Comparison of ENCODE assay signal across 26 cellular contexts in genomic region chr14:54333511-54333910, GRCh38.
DNase-seq lines count a peak whose midpoint lies in the region; ATAC-seq, FAIRE-seq and TF ChIP-seq lines count a peak whose summit lies in the region.
"Had no signal": no experiment of that assay in that cellular context is flagged by ENCODE, and none has a peak within 500 bp of the region (broad histone marks: within the 10 kb centered on the region; RNA-seq: fewer than 3 reads in every experiment).

No MANE protein-coding gene starts in this region.

- FAIRE-seq in small intestine (lab: Jason Lieb, UNC): no peak
- FAIRE-seq: GM12892 had no signal

- no peak for ATAC-seq in HG03095 (IDR thresholded peaks at IDR 0.05; ENCODE audit: unreplicated experiment)
- no peak for ATAC-seq in GM18907 (IDR thresholded peaks at IDR 0.05; ENCODE audit: unreplicated experiment)
- ATAC-seq: CD8-positive, alpha-beta T cell had no signal

- no peak for TF ChIP-seq CTCF in HEK293 (tag by site-specific recombination; IDR thresholded peaks at IDR 0.05)

- H3K27me3 ChIP-seq in small intestine (ENCODE audit: control insufficient read depth in 2 of 2, insufficient read depth in 2 of 2, low read length in 2 of 2): no peaks in the 10 kb centered on the region
- H3K27me3 ChIP-seq: Peyer's patch had no signal

- POLR2A ChIA-PET in HEK293 (lab: Yijun Ruan, JAX): no interaction called here

- peaks cover 6% of the 10 kb centered on the region for H3K4me1 ChIP-seq in HEK293 (ENCODE audit: control insufficient read depth, insufficient read depth, low read length)
- peaks cover 2 to 5% of the 10 kb centered on the region in 2 donors for H3K4me1 ChIP-seq in small intestine (ENCODE audit: control insufficient read depth in 2 of 2, insufficient read depth in 1 of 2, low read depth in 1 of 2, low read length in 1 of 2)

- intact Hi-C loops in cardiac septum (cut with DNase I): loop anchor here (5.0 kb wide), 1 partner anchor 791 kb away; no protein-coding TSS in a partner anchor

- H3K36me3 ChIP-seq in HEK293 (ENCODE audit: control insufficient read depth in 2 of 2, insufficient read depth in 1 of 2, low read length in 2 of 2) (no peaks in the 10 kb centered on the region), small intestine (ENCODE audit: control insufficient read depth in 2 of 2, insufficient read depth in 2 of 2, low read length in 2 of 2) (no peaks in the 10 kb centered on the region)
- H3K36me3 ChIP-seq: Peyer's patch had no signal

- H3K9me3 ChIP-seq in HEK293 (ENCODE audit: control insufficient read depth, insufficient read depth, low read depth, low read length) (no peaks in the 10 kb centered on the region), small intestine (ENCODE audit: control insufficient read depth, low read depth) (no peaks in the 10 kb centered on the region)
- H3K9me3 ChIP-seq: Peyer's patch had no signal

- H3K27ac ChIP-seq in HEK293 (ENCODE audit: extremely low read depth, low read depth, low read length) (no peak overlapping the region), small intestine (ENCODE audit: low read depth in 1 of 2, low read length in 1 of 2) (no peak overlapping the region)
- H3K27ac ChIP-seq: C4-2B, Peyer's patch, SK-N-MC had no signal

- DNase-seq in NCI-H69 (lab: John Stamatoyannopoulos, UW) (peak; percentile 46), left kidney (ENCODE audit: low read depth, low spot score) (peak; percentile 42), small intestine (peak; percentile 68), cardiac septum (ENCODE audit: low spot score) (no peak)
- DNase-seq: CD8-positive, alpha-beta T cell; DMS 273 treated with DMSO at 0.1 percent for 48 hours; DMS79; EL; GOT3; HCEC 1CT; KBM-7; MM.1S; NCI-H1048; NCI-H1417; NCI-H1694 treated with DMSO at 0.1 percent for 48 hours; NCI-H2081; NCI-H2227 treated with DMSO at 0.1 percent for 48 hours; NCI-H526 treated with DMSO at 0.1 percent for 48 hours; Peyer's patch; SIG-M5 had no signal

- no peak overlapping the region for H3K4me3 ChIP-seq in HEK293 (ENCODE audit: low read depth, low read length)
- H3K4me3 ChIP-seq in small intestine (ENCODE audit: low read depth in 1 of 2, low read length in 2 of 2): no peak overlapping the region
- H3K4me3 ChIP-seq: Peyer's patch, SK-N-MC had no signal

- WGBS in small intestine, 3 donors: 30 to 58% (median 43%) methylated on average over 4 of the region's 4 CpGs

- CTCF ChIA-PET in HEK293 (lab: Yijun Ruan, JAX): interaction anchor here (0.7 to 1.9 kb wide), 6 partner anchors 11 to 1116 kb away, joined by 3 to 7 read pairs (median 3); no protein-coding TSS in a partner anchor

TF ChIP-seq in HEK293, 187 proteins besides CTCF, POLR2A, EP300 and RAD21:
- 0 out of 2 replicates have a peak, but pooled peaks have one; percentile 31 for TF ChIP-seq HOXD13 (CRISPR knock-in tag; IDR thresholded peaks at IDR 0.05; ENCODE audit: borderline replicate concordance)
- peak; percentile 44; the same call in 1 of the 2 replicates for TF ChIP-seq PRDM6 (tag by site-specific recombination; IDR thresholded peaks at IDR 0.05)
- peak; percentile 63 for TF ChIP-seq ZNF843 (tag by site-specific recombination; IDR thresholded peaks at IDR 0.05)
- peak; percentile 25; the same call in 1 of the 2 replicates for TF ChIP-seq FEZF1 (tag by site-specific recombination; IDR thresholded peaks at IDR 0.05)
- no peak for TF ChIP-seq INSM2 (tag by site-specific recombination; IDR thresholded peaks at IDR 0.05)
- no peak for TF ChIP-seq ZNF140 (tag by site-specific recombination; IDR thresholded peaks at IDR 0.05)
